In genomic region chr16:7361416-7362129, GRCh38 we compare ENCODE assay signal across 2 cellular contexts.
TF ChIP-seq lines count a peak whose summit lies in the region.

No MANE protein-coding gene starts in this region.

TF ChIP-seq in HepG2, 621 proteins besides CTCF, POLR2A, EP300 and RAD21:
- TF ChIP-seq SOX6 (IDR thresholded peaks at IDR 0.05) (0 out of 2 replicates have a peak, but pooled peaks have one; percentile 35), SOX6 (CRISPR knock-in tag; IDR thresholded peaks at IDR 0.05) (no peak), ZNF7 (CRISPR knock-in tag; IDR thresholded peaks at IDR 0.05) (no peak), FOXA1 (IDR thresholded peaks at IDR 0.05) (peak; percentile 29), FOXA1 (CRISPR knock-in tag; IDR thresholded peaks at IDR 0.05) (no peak), NFRKB (IDR thresholded peaks at IDR 0.05) (0 out of 2 replicates have a peak, but pooled peaks have one; percentile 8), LCORL (IDR thresholded peaks at IDR 0.05) (peak; percentile 35; the same call in 1 of the 2 replicates), LCORL (CRISPR knock-in tag; IDR thresholded peaks at IDR 0.05) (no peak), TRIM22 (IDR thresholded peaks at IDR 0.05) (peak; percentile 96; the same call in 1 of the 2 replicates), ZBTB42 (CRISPR knock-in tag; IDR thresholded peaks at IDR 0.05) (no peak), IKZF1 (IDR thresholded peaks at IDR 0.05) (no peak), AFF4 (CRISPR knock-in tag; IDR thresholded peaks at IDR 0.05) (no peak), MTA3 (CRISPR knock-in tag; IDR thresholded peaks at IDR 0.05) (no peak), FOXP1 (IDR thresholded peaks at IDR 0.05) (peak; percentile 20; the same call in 1 of the 2 replicates), FOXP1 (CRISPR knock-in tag; IDR thresholded peaks at IDR 0.05) (no peak), ARNT (IDR thresholded peaks at IDR 0.05) (0 out of 2 replicates have a peak, but pooled peaks have one; percentile 36), PLRG1 (conservative IDR thresholded peaks at IDR 0.05) (no peak)

TF ChIP-seq in IMR-90, 13 proteins besides CTCF, POLR2A, EP300 and RAD21:
- TF ChIP-seq USF2 (IDR thresholded peaks at IDR 0.05; ENCODE audit: low read depth, low read length) (no peak), MXI1 (IDR thresholded peaks at IDR 0.05; ENCODE audit: borderline replicate concordance, low read depth, low read length) (no peak), CEBPB (IDR thresholded peaks at IDR 0.05; ENCODE audit: low read depth, low read length) (no peak)
TF ChIP-seq in IMR-90: peak in this region for 0.
